In the genomic region with DNA sequence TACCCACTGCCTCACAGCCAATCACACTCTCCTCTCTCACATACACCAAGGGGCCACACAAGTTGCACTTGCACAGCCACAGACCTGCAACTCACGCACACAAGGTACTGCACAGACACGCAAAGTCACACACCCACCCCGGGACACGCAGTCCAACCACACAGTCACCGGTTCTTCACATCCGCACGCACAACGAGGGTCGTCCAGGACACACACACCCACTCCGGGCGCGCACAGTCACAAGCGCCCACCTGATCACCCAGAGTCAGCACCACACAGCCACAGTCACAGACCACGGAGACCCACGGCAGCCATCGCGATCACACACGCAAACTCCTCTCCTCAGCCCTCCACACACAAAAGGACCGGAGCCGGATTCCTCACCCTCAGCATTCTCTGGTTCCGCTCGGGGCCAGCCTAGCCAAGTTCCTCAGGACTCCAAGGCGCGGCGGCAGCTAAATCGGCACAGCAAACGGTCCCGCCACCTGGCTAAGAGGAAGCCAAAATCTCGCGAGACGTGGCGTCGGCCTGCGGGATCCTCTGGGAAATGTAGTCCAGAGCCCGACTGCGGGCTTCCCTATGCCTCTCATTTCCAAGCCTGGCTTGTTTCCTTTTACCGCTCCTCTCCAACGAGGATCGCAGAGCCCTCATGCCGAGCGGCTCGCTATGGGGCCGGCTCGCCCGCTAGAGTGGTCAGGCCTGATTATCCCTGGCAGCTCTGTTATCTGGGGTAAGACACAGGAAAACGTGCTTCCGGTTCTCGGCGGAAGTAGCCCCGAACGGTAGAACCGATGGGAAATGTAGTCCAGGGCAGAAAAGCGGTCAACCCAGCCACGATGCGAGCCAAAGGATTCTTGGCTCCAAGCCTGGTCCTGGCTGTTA, we compare ENCODE assay signal across 1 cellular context.
TF ChIP-seq lines count a peak whose summit lies in the region.

A gene (minus strand): TSS at position 467 of the 882 bp plus-strand sequence. CDS start 10,201 bp downstream, outside the sequence.

TF ChIP-seq in K562, 482 proteins besides CTCF, POLR2A, EP300 and RAD21 (continued from another document and continues in another):
- TF ChIP-seq, protein P1, sequence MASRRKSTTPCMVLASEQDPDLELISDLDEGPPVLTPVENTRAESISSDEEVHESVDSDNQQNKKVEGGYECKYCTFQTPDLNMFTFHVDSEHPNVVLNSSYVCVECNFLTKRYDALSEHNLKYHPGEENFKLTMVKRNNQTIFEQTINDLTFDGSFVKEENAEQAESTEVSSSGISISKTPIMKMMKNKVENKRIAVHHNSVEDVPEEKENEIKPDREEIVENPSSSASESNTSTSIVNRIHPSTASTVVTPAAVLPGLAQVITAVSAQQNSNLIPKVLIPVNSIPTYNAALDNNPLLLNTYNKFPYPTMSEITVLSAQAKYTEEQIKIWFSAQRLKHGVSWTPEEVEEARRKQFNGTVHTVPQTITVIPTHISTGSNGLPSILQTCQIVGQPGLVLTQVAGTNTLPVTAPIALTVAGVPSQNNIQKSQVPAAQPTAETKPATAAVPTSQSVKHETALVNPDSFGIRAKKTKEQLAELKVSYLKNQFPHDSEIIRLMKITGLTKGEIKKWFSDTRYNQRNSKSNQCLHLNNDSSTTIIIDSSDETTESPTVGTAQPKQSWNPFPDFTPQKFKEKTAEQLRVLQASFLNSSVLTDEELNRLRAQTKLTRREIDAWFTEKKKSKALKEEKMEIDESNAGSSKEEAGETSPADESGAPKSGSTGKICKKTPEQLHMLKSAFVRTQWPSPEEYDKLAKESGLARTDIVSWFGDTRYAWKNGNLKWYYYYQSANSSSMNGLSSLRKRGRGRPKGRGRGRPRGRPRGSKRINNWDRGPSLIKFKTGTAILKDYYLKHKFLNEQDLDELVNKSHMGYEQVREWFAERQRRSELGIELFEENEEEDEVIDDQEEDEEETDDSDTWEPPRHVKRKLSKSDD (conservative IDR thresholded peaks at IDR 0.05; ENCODE audit: low read length): 0 out of 2 replicates have a peak, but pooled peaks have one; percentile 60
- TF ChIP-seq MIER1 (IDR thresholded peaks at IDR 0.05; ENCODE audit: low read depth): no peak
- no peak for TF ChIP-seq SMAD3 (CRISPR knock-in tag; conservative IDR thresholded peaks at IDR 0.05)
- TF ChIP-seq L3MBTL2 (IDR thresholded peaks at IDR 0.05): peak; percentile 46; the same call in 1 of the 2 replicates
- TF ChIP-seq, protein P2, sequence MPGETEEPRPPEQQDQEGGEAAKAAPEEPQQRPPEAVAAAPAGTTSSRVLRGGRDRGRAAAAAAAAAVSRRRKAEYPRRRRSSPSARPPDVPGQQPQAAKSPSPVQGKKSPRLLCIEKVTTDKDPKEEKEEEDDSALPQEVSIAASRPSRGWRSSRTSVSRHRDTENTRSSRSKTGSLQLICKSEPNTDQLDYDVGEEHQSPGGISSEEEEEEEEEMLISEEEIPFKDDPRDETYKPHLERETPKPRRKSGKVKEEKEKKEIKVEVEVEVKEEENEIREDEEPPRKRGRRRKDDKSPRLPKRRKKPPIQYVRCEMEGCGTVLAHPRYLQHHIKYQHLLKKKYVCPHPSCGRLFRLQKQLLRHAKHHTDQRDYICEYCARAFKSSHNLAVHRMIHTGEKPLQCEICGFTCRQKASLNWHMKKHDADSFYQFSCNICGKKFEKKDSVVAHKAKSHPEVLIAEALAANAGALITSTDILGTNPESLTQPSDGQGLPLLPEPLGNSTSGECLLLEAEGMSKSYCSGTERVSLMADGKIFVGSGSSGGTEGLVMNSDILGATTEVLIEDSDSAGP (CRISPR knock-in tag; IDR thresholded peaks at IDR 0.05): no peak
- no peak for TF ChIP-seq POU5F1 (IDR thresholded peaks at IDR 0.05; ENCODE audit: borderline replicate concordance, low read depth, low read length, partially characterized antibody)
- TF ChIP-seq BRD9 (IDR thresholded peaks at IDR 0.05; ENCODE audit: low read depth, partially characterized antibody): no peak
- TF ChIP-seq ZFX (CRISPR knock-in tag; IDR thresholded peaks at IDR 0.05): 0 out of 2 replicates have a peak, but pooled peaks have one; percentile 9
- TF ChIP-seq, protein P3, sequence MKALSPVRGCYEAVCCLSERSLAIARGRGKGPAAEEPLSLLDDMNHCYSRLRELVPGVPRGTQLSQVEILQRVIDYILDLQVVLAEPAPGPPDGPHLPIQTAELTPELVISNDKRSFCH (CRISPR knock-in tag; IDR thresholded peaks at IDR 0.05): no peak
- TF ChIP-seq, protein P3 (tag; IDR thresholded peaks at IDR 0.05): peak; percentile 68; the same call in 1 of the 2 replicates
- no peak for TF ChIP-seq TSC22D4 (tag; IDR thresholded peaks at IDR 0.05)
- TF ChIP-seq TAF15 (IDR thresholded peaks at IDR 0.05; ENCODE audit: low read depth, low read length): no peak
- peak; percentile 91 for TF ChIP-seq ARHGAP35 (IDR thresholded peaks at IDR 0.05; ENCODE audit: partially characterized antibody)
- TF ChIP-seq ZEB2 (IDR thresholded peaks at IDR 0.05): 0 out of 2 replicates have a peak, but pooled peaks have one; percentile 4
- peak; percentile 79 for TF ChIP-seq CXXC5 (CRISPR knock-in tag; IDR thresholded peaks at IDR 0.05)
- TF ChIP-seq, protein P4, sequence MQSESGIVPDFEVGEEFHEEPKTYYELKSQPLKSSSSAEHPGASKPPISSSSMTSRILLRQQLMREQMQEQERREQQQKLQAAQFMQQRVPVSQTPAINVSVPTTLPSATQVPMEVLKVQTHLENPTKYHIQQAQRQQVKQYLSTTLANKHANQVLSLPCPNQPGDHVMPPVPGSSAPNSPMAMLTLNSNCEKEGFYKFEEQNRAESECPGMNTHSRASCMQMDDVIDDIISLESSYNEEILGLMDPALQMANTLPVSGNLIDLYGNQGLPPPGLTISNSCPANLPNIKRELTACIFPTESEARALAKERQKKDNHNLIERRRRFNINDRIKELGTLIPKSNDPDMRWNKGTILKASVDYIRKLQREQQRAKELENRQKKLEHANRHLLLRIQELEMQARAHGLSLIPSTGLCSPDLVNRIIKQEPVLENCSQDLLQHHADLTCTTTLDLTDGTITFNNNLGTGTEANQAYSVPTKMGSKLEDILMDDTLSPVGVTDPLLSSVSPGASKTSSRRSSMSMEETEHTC (IDR thresholded peaks at IDR 0.05): no peak
- no peak for TF ChIP-seq RBM25 (IDR thresholded peaks at IDR 0.05; ENCODE audit: low read depth, low read length, severe bottlenecking)
- peak; percentile 80 for TF ChIP-seq DIDO1 (tag; IDR thresholded peaks at IDR 0.05; ENCODE audit: low read depth)
- TF ChIP-seq, protein P5, sequence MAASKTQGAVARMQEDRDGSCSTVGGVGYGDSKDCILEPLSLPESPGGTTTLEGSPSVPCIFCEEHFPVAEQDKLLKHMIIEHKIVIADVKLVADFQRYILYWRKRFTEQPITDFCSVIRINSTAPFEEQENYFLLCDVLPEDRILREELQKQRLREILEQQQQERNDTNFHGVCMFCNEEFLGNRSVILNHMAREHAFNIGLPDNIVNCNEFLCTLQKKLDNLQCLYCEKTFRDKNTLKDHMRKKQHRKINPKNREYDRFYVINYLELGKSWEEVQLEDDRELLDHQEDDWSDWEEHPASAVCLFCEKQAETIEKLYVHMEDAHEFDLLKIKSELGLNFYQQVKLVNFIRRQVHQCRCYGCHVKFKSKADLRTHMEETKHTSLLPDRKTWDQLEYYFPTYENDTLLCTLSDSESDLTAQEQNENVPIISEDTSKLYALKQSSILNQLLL (CRISPR knock-in tag; IDR thresholded peaks at IDR 0.05; ENCODE audit: borderline replicate concordance): no peak
- TF ChIP-seq, protein P6, sequence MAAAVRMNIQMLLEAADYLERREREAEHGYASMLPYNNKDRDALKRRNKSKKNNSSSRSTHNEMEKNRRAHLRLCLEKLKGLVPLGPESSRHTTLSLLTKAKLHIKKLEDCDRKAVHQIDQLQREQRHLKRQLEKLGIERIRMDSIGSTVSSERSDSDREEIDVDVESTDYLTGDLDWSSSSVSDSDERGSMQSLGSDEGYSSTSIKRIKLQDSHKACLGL (CRISPR knock-in tag; IDR thresholded peaks at IDR 0.05; ENCODE audit: borderline replicate concordance, poor library complexity, severe bottlenecking): peak; percentile 57
- TF ChIP-seq RNF2 (IDR thresholded peaks at IDR 0.05): 0 out of 2 replicates have a peak, but pooled peaks have one; percentile 48
- no peak for TF ChIP-seq NR2C2 (CRISPR knock-in tag; IDR thresholded peaks at IDR 0.05)
- peak; percentile 80 for TF ChIP-seq NR2C2 (tag; IDR thresholded peaks at IDR 0.05)
- TF ChIP-seq, protein P7, sequence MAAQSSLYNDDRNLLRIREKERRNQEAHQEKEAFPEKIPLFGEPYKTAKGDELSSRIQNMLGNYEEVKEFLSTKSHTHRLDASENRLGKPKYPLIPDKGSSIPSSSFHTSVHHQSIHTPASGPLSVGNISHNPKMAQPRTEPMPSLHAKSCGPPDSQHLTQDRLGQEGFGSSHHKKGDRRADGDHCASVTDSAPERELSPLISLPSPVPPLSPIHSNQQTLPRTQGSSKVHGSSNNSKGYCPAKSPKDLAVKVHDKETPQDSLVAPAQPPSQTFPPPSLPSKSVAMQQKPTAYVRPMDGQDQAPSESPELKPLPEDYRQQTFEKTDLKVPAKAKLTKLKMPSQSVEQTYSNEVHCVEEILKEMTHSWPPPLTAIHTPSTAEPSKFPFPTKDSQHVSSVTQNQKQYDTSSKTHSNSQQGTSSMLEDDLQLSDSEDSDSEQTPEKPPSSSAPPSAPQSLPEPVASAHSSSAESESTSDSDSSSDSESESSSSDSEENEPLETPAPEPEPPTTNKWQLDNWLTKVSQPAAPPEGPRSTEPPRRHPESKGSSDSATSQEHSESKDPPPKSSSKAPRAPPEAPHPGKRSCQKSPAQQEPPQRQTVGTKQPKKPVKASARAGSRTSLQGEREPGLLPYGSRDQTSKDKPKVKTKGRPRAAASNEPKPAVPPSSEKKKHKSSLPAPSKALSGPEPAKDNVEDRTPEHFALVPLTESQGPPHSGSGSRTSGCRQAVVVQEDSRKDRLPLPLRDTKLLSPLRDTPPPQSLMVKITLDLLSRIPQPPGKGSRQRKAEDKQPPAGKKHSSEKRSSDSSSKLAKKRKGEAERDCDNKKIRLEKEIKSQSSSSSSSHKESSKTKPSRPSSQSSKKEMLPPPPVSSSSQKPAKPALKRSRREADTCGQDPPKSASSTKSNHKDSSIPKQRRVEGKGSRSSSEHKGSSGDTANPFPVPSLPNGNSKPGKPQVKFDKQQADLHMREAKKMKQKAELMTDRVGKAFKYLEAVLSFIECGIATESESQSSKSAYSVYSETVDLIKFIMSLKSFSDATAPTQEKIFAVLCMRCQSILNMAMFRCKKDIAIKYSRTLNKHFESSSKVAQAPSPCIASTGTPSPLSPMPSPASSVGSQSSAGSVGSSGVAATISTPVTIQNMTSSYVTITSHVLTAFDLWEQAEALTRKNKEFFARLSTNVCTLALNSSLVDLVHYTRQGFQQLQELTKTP (IDR thresholded peaks at IDR 0.05; ENCODE audit: low read depth in 1 of 2, partially characterized antibody in 2 of 2): peak in 1 of 2 experiments; percentile 95
- TF ChIP-seq MAZ (CRISPR knock-in tag; conservative IDR thresholded peaks at IDR 0.05 in 1 of 2, IDR thresholded peaks at IDR 0.05 in 1 of 2): 0 out of 4 replicates have a peak, but pooled peaks of 1 of the 2 experiments have one; percentile 36
- no peak for TF ChIP-seq BDP1 (IDR thresholded peaks at IDR 0.05; ENCODE audit: insufficient read depth, insufficient read length)
- TF ChIP-seq GTF2F1 (IDR thresholded peaks at IDR 0.05; ENCODE audit: low read depth, low read length): no peak
- peak in 1 of 2 experiments; percentile 57; a peak in 1 of 4 replicates for TF ChIP-seq FOXK2 (conservative IDR thresholded peaks at IDR 0.05 in 1 of 2, IDR thresholded peaks at IDR 0.05 in 1 of 2; ENCODE audit: low read depth in 2 of 2)
- TF ChIP-seq U2AF2 (optimal IDR thresholded peaks at IDR 0.05; ENCODE audit: low read depth, low read length): no peak
- TF ChIP-seq PHB2 (IDR thresholded peaks at IDR 0.05; ENCODE audit: low read depth): no peak
- TF ChIP-seq, protein P8, sequence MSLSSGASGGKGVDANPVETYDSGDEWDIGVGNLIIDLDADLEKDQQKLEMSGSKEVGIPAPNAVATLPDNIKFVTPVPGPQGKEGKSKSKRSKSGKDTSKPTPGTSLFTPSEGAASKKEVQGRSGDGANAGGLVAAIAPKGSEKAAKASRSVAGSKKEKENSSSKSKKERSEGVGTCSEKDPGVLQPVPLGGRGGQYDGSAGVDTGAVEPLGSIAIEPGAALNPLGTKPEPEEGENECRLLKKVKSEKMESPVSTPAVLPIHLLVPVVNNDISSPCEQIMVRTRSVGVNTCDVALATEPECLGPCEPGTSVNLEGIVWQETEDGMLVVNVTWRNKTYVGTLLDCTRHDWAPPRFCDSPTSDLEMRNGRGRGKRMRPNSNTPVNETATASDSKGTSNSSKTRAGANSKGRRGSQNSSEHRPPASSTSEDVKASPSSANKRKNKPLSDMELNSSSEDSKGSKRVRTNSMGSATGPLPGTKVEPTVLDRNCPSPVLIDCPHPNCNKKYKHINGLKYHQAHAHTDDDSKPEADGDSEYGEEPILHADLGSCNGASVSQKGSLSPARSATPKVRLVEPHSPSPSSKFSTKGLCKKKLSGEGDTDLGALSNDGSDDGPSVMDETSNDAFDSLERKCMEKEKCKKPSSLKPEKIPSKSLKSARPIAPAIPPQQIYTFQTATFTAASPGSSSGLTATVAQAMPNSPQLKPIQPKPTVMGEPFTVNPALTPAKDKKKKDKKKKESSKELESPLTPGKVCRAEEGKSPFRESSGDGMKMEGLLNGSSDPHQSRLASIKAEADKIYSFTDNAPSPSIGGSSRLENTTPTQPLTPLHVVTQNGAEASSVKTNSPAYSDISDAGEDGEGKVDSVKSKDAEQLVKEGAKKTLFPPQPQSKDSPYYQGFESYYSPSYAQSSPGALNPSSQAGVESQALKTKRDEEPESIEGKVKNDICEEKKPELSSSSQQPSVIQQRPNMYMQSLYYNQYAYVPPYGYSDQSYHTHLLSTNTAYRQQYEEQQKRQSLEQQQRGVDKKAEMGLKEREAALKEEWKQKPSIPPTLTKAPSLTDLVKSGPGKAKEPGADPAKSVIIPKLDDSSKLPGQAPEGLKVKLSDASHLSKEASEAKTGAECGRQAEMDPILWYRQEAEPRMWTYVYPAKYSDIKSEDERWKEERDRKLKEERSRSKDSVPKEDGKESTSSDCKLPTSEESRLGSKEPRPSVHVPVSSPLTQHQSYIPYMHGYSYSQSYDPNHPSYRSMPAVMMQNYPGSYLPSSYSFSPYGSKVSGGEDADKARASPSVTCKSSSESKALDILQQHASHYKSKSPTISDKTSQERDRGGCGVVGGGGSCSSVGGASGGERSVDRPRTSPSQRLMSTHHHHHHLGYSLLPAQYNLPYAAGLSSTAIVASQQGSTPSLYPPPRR (CRISPR knock-in tag; IDR thresholded peaks at IDR 0.05; ENCODE audit: borderline replicate concordance): no peak
- TF ChIP-seq, protein P9, sequence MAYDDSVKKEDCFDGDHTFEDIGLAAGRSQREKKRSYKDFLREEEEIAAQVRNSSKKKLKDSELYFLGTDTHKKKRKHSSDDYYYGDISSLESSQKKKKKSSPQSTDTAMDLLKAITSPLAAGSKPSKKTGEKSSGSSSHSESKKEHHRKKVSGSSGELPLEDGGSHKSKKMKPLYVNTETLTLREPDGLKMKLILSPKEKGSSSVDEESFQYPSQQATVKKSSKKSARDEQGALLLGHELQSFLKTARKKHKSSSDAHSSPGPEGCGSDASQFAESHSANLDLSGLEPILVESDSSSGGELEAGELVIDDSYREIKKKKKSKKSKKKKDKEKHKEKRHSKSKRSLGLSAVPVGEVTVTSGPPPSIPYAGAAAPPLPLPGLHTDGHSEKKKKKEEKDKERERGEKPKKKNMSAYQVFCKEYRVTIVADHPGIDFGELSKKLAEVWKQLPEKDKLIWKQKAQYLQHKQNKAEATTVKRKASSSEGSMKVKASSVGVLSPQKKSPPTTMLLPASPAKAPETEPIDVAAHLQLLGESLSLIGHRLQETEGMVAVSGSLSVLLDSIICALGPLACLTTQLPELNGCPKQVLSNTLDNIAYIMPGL (CRISPR knock-in tag; IDR thresholded peaks at IDR 0.05): no peak
- 0 out of 4 replicates have a peak, but pooled peaks of 1 of the 2 experiments have one; percentile 29 for TF ChIP-seq FOXA3 (CRISPR knock-in tag; conservative IDR thresholded peaks at IDR 0.05 in 1 of 2, IDR thresholded peaks at IDR 0.05 in 1 of 2)
